In the genomic region with DNA sequence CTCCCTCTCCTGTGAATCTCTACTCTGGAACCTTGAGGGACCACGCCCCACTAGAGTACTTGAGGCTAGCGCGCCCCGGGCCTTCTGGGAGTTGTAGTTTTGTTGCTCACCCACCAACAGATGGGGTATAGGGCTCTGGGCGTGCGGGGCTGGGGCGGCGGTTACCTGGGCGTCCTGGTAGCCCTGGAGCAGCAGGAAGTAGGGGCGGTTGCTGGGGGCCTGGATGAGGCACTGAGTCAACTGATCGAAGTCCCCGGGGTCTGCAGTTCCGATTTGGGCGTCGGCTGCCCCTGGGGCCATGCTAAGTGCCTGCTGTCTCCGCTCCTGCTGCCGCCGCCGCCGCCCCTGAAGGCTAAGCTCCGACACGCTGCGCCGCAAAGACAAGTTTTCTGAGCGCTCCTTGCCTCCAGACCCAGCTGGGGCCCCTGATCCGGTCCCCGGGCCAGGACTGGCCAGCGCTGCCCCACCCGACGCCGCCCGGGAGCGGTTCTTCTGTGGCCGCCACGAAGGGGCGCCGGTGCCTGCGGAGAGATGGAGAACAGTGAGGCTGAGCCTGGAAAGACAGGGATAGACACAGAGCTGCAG, we compare ENCODE assay signal across 9 cellular contexts. TPM values are rescaled to one million over a fixed set of nuclear protein-coding genes. Genes with fewer than 3 reads are reported as not detected.
DNase-seq lines count a peak whose midpoint lies in the region; ATAC-seq, FAIRE-seq and TF ChIP-seq lines count a peak whose summit lies in the region.
"Had no signal": no experiment of that assay in that cellular context is flagged by ENCODE, and none has a peak within 500 bp of the region (broad histone marks: within the 10 kb centered on the region; RNA-seq: fewer than 3 reads in every experiment).

No MANE protein-coding gene starts in this region.

- no peaks in the 10 kb centered on the region for H3K36me3 ChIP-seq in H1 (ENCODE audit: control insufficient read depth in 2 of 4, insufficient read depth in 4 of 4, low read length in 3 of 4)

- POLR2A ChIA-PET in H1 (lab: Charles Lee; ENCODE audit: partially characterized antibody) = interaction anchor here (0.6 to 4.4 kb wide), 5 partner anchors 9 to 98 kb away, joined by 3 to 16 read pairs (median 4); a partner anchor contains a TSS

- H4K91ac ChIP-seq in H1 (replicated peaks; ENCODE audit: insufficient read length, low read length) = no peak overlapping the region

- H3K27ac Mint-ChIP-seq in progenitor cell of endocrine pancreas = peak overlapping the region; percentile 15

- H3K23me2 ChIP-seq in H1 (ENCODE audit: low read depth, low read length) = peaks cover 10% of the 10 kb centered on the region; the same call in 1 of the 2 replicates

- H4K20me1 ChIP-seq in H1 (replicated peaks in 1 of 2; ENCODE audit: control insufficient read depth in 1 of 2, insufficient read depth in 2 of 2, low read length in 2 of 2) = no peaks in the 10 kb centered on the region

- peak overlapping the region; percentile 47 to 72 (median 54) for H3K4me3 ChIP-seq in H1 (ENCODE audit: extremely low read depth in 1 of 4, insufficient read depth in 2 of 4, low read depth in 3 of 4, low read length in 4 of 4)

- H3K4me3 Mint-ChIP-seq in progenitor cell of endocrine pancreas (ENCODE audit: low read depth) = peak overlapping the region; percentile 67

- H3K4me1 ChIP-seq in H1 (replicated peaks in 1 of 4; ENCODE audit: control insufficient read depth in 3 of 4, insufficient read depth in 4 of 4, low read length in 3 of 4) = peaks cover 5 to 9% (median 9%) of the 10 kb centered on the region in 4 experiments

- peaks cover 6% of the 10 kb centered on the region for H3K4me1 Mint-ChIP-seq in progenitor cell of endocrine pancreas (ENCODE audit: low read depth)

- 0 out of 7 replicates have a peak overlapping the region, but pooled peaks of 1 of the 4 experiments have one; percentile 2 for H3K9ac ChIP-seq in H1 (replicated peaks in 1 of 4; ENCODE audit: extremely low read depth in 1 of 4, low read depth in 3 of 4, low read length in 3 of 4)

- H3K79me1 ChIP-seq in H1 (ENCODE audit: low read depth, low read length) = no peaks in the 10 kb centered on the region

- CTCF ChIA-PET in H1 (lab: Charles Lee; ENCODE audit: partially characterized antibody) = interaction anchor here (1.0 to 2.2 kb wide), 4 partner anchors 8 to 90 kb away, joined by 3 to 10 read pairs (median 4); a partner anchor contains a TSS

- no peak overlapping the region for H2BK12ac ChIP-seq in H1 (ENCODE audit: low read depth, low read length)

- 0 out of 2 replicates have a peak overlapping the region, but pooled peaks have one; percentile 39 for H3K18ac ChIP-seq in H1 (ENCODE audit: extremely low read depth, low read length)

- H3K27me3 Mint-ChIP-seq in progenitor cell of endocrine pancreas = peaks cover 23% of the 10 kb centered on the region

- peak overlapping the region; percentile 37 for H4K5ac ChIP-seq in H1 (ENCODE audit: insufficient read length, low read depth, low read length)

- FAIRE-seq in H1 (lab: Jason Lieb, UNC) = peak; percentile 19

- H2AFZ ChIP-seq in H1 (ENCODE audit: low read length) = no peak overlapping the region; the same call in 1 of the 2 replicates

- DNase-seq in NCI-H187 (lab: John Stamatoyannopoulos, UW) = peak; percentile 48 to 82
- peak in 1 of 2 experiments; percentile 88 for DNase-seq in H1 (ENCODE audit: low read depth in 1 of 2, low spot score in 2 of 2)
- DNase-seq in progenitor cell of endocrine pancreas (ENCODE audit: low spot score, unreplicated experiment) = no peak
- DNase-seq: effector memory CD4-positive, alpha-beta T cell; stimulated activated CD8-positive, alpha-beta memory T cell treated with anti-CD3 and anti-CD28 coated beads, Interleukin-4, amount 100 ng/mL, for 48 hours had no signal

- no peaks in the 10 kb centered on the region for H3K79me2 ChIP-seq in H1 (ENCODE audit: control insufficient read depth in 1 of 2, insufficient read depth in 2 of 2, low read length in 2 of 2)

- H3K4ac ChIP-seq in H1 (replicated peaks; ENCODE audit: insufficient read length, low read depth, low read length) = no peak overlapping the region

- H3K36me3 Mint-ChIP-seq in progenitor cell of endocrine pancreas (ENCODE audit: insufficient read depth) = peaks cover 4% of the 10 kb centered on the region

- ATAC-seq in GM21825 (IDR thresholded peaks at IDR 0.05; ENCODE audit: unreplicated experiment) (no peak), HG03280 (IDR thresholded peaks at IDR 0.05; ENCODE audit: unreplicated experiment) (no peak), HG02571 (IDR thresholded peaks at IDR 0.05; ENCODE audit: unreplicated experiment) (no peak)
- ATAC-seq: Panc1 had no signal

- no peak overlapping the region for H2BK120ac ChIP-seq in H1 (replicated peaks; ENCODE audit: low read depth, low read length)

- H3K27me3 ChIP-seq in H1 (replicated peaks in 1 of 4; ENCODE audit: control insufficient read depth in 3 of 4, extremely low read depth in 1 of 4, insufficient read depth in 3 of 4, low read length in 3 of 4) = peaks cover 3 to 12% (median 9%) of the 10 kb centered on the region in 4 experiments; a peak in 6 of 7 replicates

- H2BK20ac ChIP-seq in H1 (ENCODE audit: low read length) = no peak overlapping the region

- TF ChIP-seq RAD21 in H1 (IDR thresholded peaks at IDR 0.05 in 1 of 2, conservative IDR thresholded peaks at IDR 0.05 in 1 of 2; ENCODE audit: low read depth in 2 of 2, low read length in 2 of 2) = peak in 1 of 2 experiments; percentile 8; a peak in 1 of 4 replicates

- TF ChIP-seq CTCF in H1 (IDR thresholded peaks at IDR 0.05; ENCODE audit: control extremely low read depth in 1 of 3, insufficient read depth in 1 of 3, low read depth in 1 of 3, low read length in 3 of 3) (no peak), progenitor cell of endocrine pancreas (IDR thresholded peaks at IDR 0.05; ENCODE audit: unreplicated experiment) (no peak)

- peak overlapping the region; percentile 19; the same call in 1 of the 2 replicates for H2BK5ac ChIP-seq in H1 (ENCODE audit: low read depth, low read length)

- 4% methylated on average over 38 of the region's 38 CpGs; no CpG with 5 or more reads in 1 of the 2 experiments for WGBS in H1 (ENCODE audit: extremely low coverage in 1 of 2, insufficient coverage in 1 of 2, insufficient read length in 1 of 2, insufficient replicate concordance in 2 of 2, low coverage in 1 of 2, low lambda C conversion rate in 2 of 2, missing lambda C conversion rate in 1 of 2), 2 experiments

- H2BK15ac ChIP-seq in H1 (ENCODE audit: low read length) = no peak overlapping the region

- H3K27ac ChIP-seq in H1 (ENCODE audit: low read depth, low read length) = no peak overlapping the region

- TF ChIP-seq POLR2A in H1 (IDR thresholded peaks at IDR 0.05; ENCODE audit: control extremely low read depth in 1 of 2, low read depth in 2 of 2, low read length in 2 of 2) = no peak

- H3K14ac ChIP-seq in H1 (ENCODE audit: insufficient read length) = no peak overlapping the region

- no peak overlapping the region for H3K56ac ChIP-seq in H1 (replicated peaks; ENCODE audit: insufficient read length, low read depth, low read length)

- peak overlapping the region; percentile 64 to 84 for H3K4me2 ChIP-seq in H1 (ENCODE audit: insufficient read depth in 1 of 2, low read depth in 2 of 2, low read length in 2 of 2)

- H2AK5ac ChIP-seq in H1 (ENCODE audit: low read depth, low read length) = no peak overlapping the region

- no peak overlapping the region for H3K23ac ChIP-seq in H1 (ENCODE audit: insufficient read length)

- H3K9me3 ChIP-seq in H1 (ENCODE audit: insufficient read depth in 2 of 2, low read depth in 1 of 2, low read length in 1 of 2) = no peaks in the 10 kb centered on the region

- H3K9me3 Mint-ChIP-seq in progenitor cell of endocrine pancreas (ENCODE audit: low read depth) = no peaks in the 10 kb centered on the region

- H4K8ac ChIP-seq in H1 (ENCODE audit: extremely low read depth, insufficient read depth, low read length) = no peak overlapping the region

- TF ChIP-seq EP300 in H1 (IDR thresholded peaks at IDR 0.05; ENCODE audit: borderline replicate concordance in 1 of 2, low read depth in 2 of 2, low read length in 2 of 2) = no peak

RNA-seq across cellular contexts. Expression of a gene that starts 5.3 kb away (rescaled TPM):
- 8.7 and 9.3 TPM in 2 replicates for total RNA-seq in H1 (2021; fragmentation: NEBNext Ultra II Directional; extraction: Animal tissue kit (Norgen Biotek cat#: 25700))
- 11.4 and 16.4 TPM in 2 replicates for polyA plus RNA-seq in H1 (2011; rRNA removed)
- polyA plus RNA-seq in H1 (2011; cell fraction: cytosol; rRNA removed) = 9.0 TPM
- 17.4 TPM for polyA plus RNA-seq in H1 (2011; cell fraction: nucleus; rRNA removed)
- 4.5 to 8.8 TPM (median 8.1 TPM) in 4 replicates for polyA plus RNA-seq in H1 (2012, experiment 1 of 2)
- polyA plus RNA-seq in H1 (2012, experiment 2 of 2) = 8.5 TPM
- polyA plus RNA-seq in H1 (2013, experiment 1 of 2) = 6.0 TPM
- 6.0 TPM for polyA plus RNA-seq in H1 (2013, experiment 2 of 2)
- polyA minus RNA-seq in H1 (2011; rRNA and poly(A)+ RNA removed) = 3.3 and 5.7 TPM in 2 replicates
- polyA minus RNA-seq in H1 (2011; cell fraction: cytosol; rRNA and poly(A)+ RNA removed) = 5.8 TPM
- 7.2 TPM for polyA minus RNA-seq in H1 (2011; cell fraction: nucleus; rRNA and poly(A)+ RNA removed)
- 1.9 and 2.4 TPM in 2 replicates for total RNA-seq in progenitor cell of endocrine pancreas

RNA-seq across cellular contexts. Expression of a gene that starts 11.6 kb away (rescaled TPM):
- 1.7 and 1.8 TPM in 2 replicates for total RNA-seq in H1 (2021; fragmentation: NEBNext Ultra II Directional; extraction: Animal tissue kit (Norgen Biotek cat#: 25700))
- 0.33 and 0.46 TPM in 2 replicates for polyA plus RNA-seq in H1 (2011; rRNA removed)
- 1.2 TPM for polyA plus RNA-seq in H1 (2011; cell fraction: cytosol; rRNA removed)
- polyA plus RNA-seq in H1 (2011; cell fraction: nucleus; rRNA removed) = 4.8 TPM
- 0.73 to 1.3 TPM (median 1.0 TPM) in 4 replicates for polyA plus RNA-seq in H1 (2012, experiment 1 of 2)
- polyA plus RNA-seq in H1 (2012, experiment 2 of 2) = 0.26 TPM
- 0.73 TPM for polyA plus RNA-seq in H1 (2013, experiment 1 of 2)
- 0.35 TPM for polyA plus RNA-seq in H1 (2013, experiment 2 of 2)
- polyA minus RNA-seq in H1 (2011; rRNA and poly(A)+ RNA removed) = 0.56 and 1.0 TPM in 2 replicates
- polyA minus RNA-seq in H1 (2011; cell fraction: cytosol; rRNA and poly(A)+ RNA removed) = 0.51 TPM
- polyA minus RNA-seq in H1 (2011; cell fraction: nucleus; rRNA and poly(A)+ RNA removed) = 4.8 TPM
- total RNA-seq in progenitor cell of endocrine pancreas = 0.55 and 1.0 TPM in 2 replicates

RNA-seq across cellular contexts. Expression of a gene that starts 15.6 kb away (rescaled TPM):
- total RNA-seq in H1 (2021; fragmentation: NEBNext Ultra II Directional; extraction: Animal tissue kit (Norgen Biotek cat#: 25700)) = 2.0 and 2.9 TPM in 2 replicates
- polyA plus RNA-seq in H1 (2011; rRNA removed) = 2.3 and 2.5 TPM in 2 replicates
- polyA plus RNA-seq in H1 (2011; cell fraction: cytosol; rRNA removed) = 1.1 TPM
- polyA plus RNA-seq in H1 (2011; cell fraction: nucleus; rRNA removed) = 2.5 TPM
- polyA plus RNA-seq in H1 (2012, experiment 1 of 2) = 1.6 to 2.7 TPM (median 1.8 TPM) in 4 replicates
- polyA plus RNA-seq in H1 (2012, experiment 2 of 2) = 3.3 TPM
- polyA plus RNA-seq in H1 (2013, experiment 1 of 2) = 1.8 TPM
- 2.0 TPM for polyA plus RNA-seq in H1 (2013, experiment 2 of 2)
- 1.1 and 1.4 TPM in 2 replicates for polyA minus RNA-seq in H1 (2011; rRNA and poly(A)+ RNA removed)
- 2.7 TPM for polyA minus RNA-seq in H1 (2011; cell fraction: cytosol; rRNA and poly(A)+ RNA removed)
- polyA minus RNA-seq in H1 (2011; cell fraction: nucleus; rRNA and poly(A)+ RNA removed) = 2.6 TPM
- 2.0 and 2.1 TPM in 2 replicates for total RNA-seq in progenitor cell of endocrine pancreas

RNA-seq across cellular contexts. Expression of a gene that starts 17.3 kb away (rescaled TPM):
- total RNA-seq in H1 (2021; fragmentation: NEBNext Ultra II Directional; extraction: Animal tissue kit (Norgen Biotek cat#: 25700)) = 12.2 and 12.9 TPM in 2 replicates
- polyA plus RNA-seq in H1 (2011; rRNA removed) = 7.4 and 12.4 TPM in 2 replicates
- 10.5 TPM for polyA plus RNA-seq in H1 (2011; cell fraction: cytosol; rRNA removed)
- 13.8 TPM for polyA plus RNA-seq in H1 (2011; cell fraction: nucleus; rRNA removed)
- polyA plus RNA-seq in H1 (2012, experiment 1 of 2) = 6.4 to 7.6 TPM (median 7.4 TPM) in 4 replicates
- polyA plus RNA-seq in H1 (2012, experiment 2 of 2) = 6.4 TPM
- 8.6 TPM for polyA plus RNA-seq in H1 (2013, experiment 1 of 2)
- polyA plus RNA-seq in H1 (2013, experiment 2 of 2) = 9.4 TPM
- 10.9 and 15.3 TPM in 2 replicates for polyA minus RNA-seq in H1 (2011; rRNA and poly(A)+ RNA removed)
- 13.0 TPM for polyA minus RNA-seq in H1 (2011; cell fraction: cytosol; rRNA and poly(A)+ RNA removed)
- 12.6 TPM for polyA minus RNA-seq in H1 (2011; cell fraction: nucleus; rRNA and poly(A)+ RNA removed)
- 5.4 and 6.9 TPM in 2 replicates for total RNA-seq in progenitor cell of endocrine pancreas

RNA-seq across cellular contexts. Expression of a gene that starts 20.2 kb away (rescaled TPM):
- 0.48 TPM in 1 of 2 replicates, not detected in the other for total RNA-seq in H1 (2021; fragmentation: NEBNext Ultra II Directional; extraction: Animal tissue kit (Norgen Biotek cat#: 25700))
- 0.80 and 2.2 TPM in 2 replicates for polyA plus RNA-seq in H1 (2011; rRNA removed)
- polyA plus RNA-seq in H1 (2011; cell fraction: cytosol; rRNA removed) = 1.5 TPM
- 5.9 TPM for polyA plus RNA-seq in H1 (2011; cell fraction: nucleus; rRNA removed)
- polyA plus RNA-seq in H1 (2012, experiment 1 of 2) = 0.41 to 0.80 TPM (median 0.75 TPM) in 3 of 4 replicates, not detected in the other
- polyA plus RNA-seq in H1 (2012, experiment 2 of 2) = 0.42 TPM
- 0.43 TPM for polyA plus RNA-seq in H1 (2013, experiment 1 of 2)
- 0.46 TPM for polyA plus RNA-seq in H1 (2013, experiment 2 of 2)
- polyA minus RNA-seq in H1 (2011; rRNA and poly(A)+ RNA removed) = 0.41 and 0.69 TPM in 2 replicates
- polyA minus RNA-seq in H1 (2011; cell fraction: cytosol; rRNA and poly(A)+ RNA removed) = not detected
- 1.9 TPM for polyA minus RNA-seq in H1 (2011; cell fraction: nucleus; rRNA and poly(A)+ RNA removed)
- total RNA-seq in progenitor cell of endocrine pancreas = not detected in 2 replicates
